ENCODE assay signal across 20 cellular contexts in genomic region chr4:122246551-122246950, GRCh38.
A peak's percentile ranks its signal among the peaks of the same experiment; 100 is the strongest.
DNase-seq lines count a peak whose midpoint lies in the region; ATAC-seq, FAIRE-seq and TF ChIP-seq lines count a peak whose summit lies in the region.
"Had no signal": no experiment of that assay in that cellular context is flagged by ENCODE, and none has a peak within 500 bp of the region (broad histone marks: within the 10 kb centered on the region; RNA-seq: fewer than 3 reads in every experiment).

No MANE protein-coding gene starts in this region.

- intact Hi-C loops in aorta (cut with DNase I): no loop called here

- no peak for FAIRE-seq in bronchial epithelial cell (lab: Jason Lieb, UNC)
- FAIRE-seq in islet of Langerhans (lab: Jason Lieb, UNC): peak; percentile 27
- FAIRE-seq: GM12878, H1 had no signal

- no peaks in the 10 kb centered on the region for H3K9me3 ChIP-seq in aorta (ENCODE audit: control insufficient read depth, low read length)
- H3K9me3 ChIP-seq: BE2C had no signal

- no peak for ATAC-seq in aorta (ENCODE audit: low FRiP score)
- no peak for ATAC-seq in GM19455 (IDR thresholded peaks at IDR 0.05; ENCODE audit: unreplicated experiment)
- ATAC-seq: GM12878 had no signal

- H3K36me3 ChIP-seq in bronchial epithelial cell (ENCODE audit: control insufficient read depth, insufficient read depth, low read length): peaks cover 2% of the 10 kb centered on the region
- no peaks in the 10 kb centered on the region for H3K36me3 ChIP-seq in aorta (ENCODE audit: control insufficient read depth in 1 of 2, insufficient read depth in 2 of 2, low read length in 1 of 2)
- H3K36me3 ChIP-seq: BE2C had no signal

- WGBS in aorta, 2 donors: 88 to 90% methylated on average over 2 of the region's 2 CpGs

- H3K4me3 ChIP-seq in LNCaP clone FGC (ENCODE audit: low read depth, low read length) (no peak overlapping the region), bronchial epithelial cell (ENCODE audit: low read depth, low read length) (no peak overlapping the region), aorta (ENCODE audit: low read length in 2 of 2) (no peak overlapping the region)
- H3K4me3 ChIP-seq: GM12878 had no signal

- no peaks in the 10 kb centered on the region for H3K4me1 ChIP-seq in aorta (ENCODE audit: control insufficient read depth in 1 of 2, insufficient read depth in 2 of 2, low read length in 2 of 2)
- H3K4me1 ChIP-seq: BE2C had no signal

- no peaks in the 10 kb centered on the region for H3K27me3 ChIP-seq in bronchial epithelial cell (ENCODE audit: control insufficient read depth, insufficient read depth, low read length)
- no peaks in the 10 kb centered on the region for H3K27me3 ChIP-seq in aorta (ENCODE audit: control insufficient read depth in 1 of 2, insufficient read depth in 2 of 2, low read length in 1 of 2)
- H3K27me3 ChIP-seq: BE2C had no signal

- DNase-seq in LNCaP clone FGC (ENCODE audit: low read depth) (peak; percentile 42), bronchial epithelial cell (ENCODE audit: low read depth) (peak; percentile 61), aorta (no peak), epidermal melanocyte (ENCODE audit: insufficient read length, low spot score) (no peak)
- DNase-seq: ACHN; BE2C; C1 segment of cervical spinal cord; CD4-positive, CD25-positive, alpha-beta regulatory T cell; CD8-positive, alpha-beta memory T cell; COR-L47; DMS 273 treated with DMSO at 0.1 percent for 48 hours; DMS53; DND-41; EL; H9 had no signal

- H3K27ac ChIP-seq in 22Rv1 (peak overlapping the region; percentile 21; the same call in 1 of the 2 replicates), aorta (ENCODE audit: low read depth in 1 of 2, low read length in 2 of 2) (no peak overlapping the region)

- TF ChIP-seq CTCF in 22Rv1 (IDR thresholded peaks at IDR 0.05): no peak
- TF ChIP-seq CTCF in LNCaP clone FGC (IDR thresholded peaks at IDR 0.05; ENCODE audit: control insufficient read depth, extremely low read depth, insufficient read depth): no peak
- no peak for TF ChIP-seq CTCF in bronchial epithelial cell (IDR thresholded peaks at IDR 0.05; ENCODE audit: insufficient read depth, low read length, severe bottlenecking)

Comparison
In these comparisons a context has a peak if more than half of its experiments do, and no peak if none do; other contexts are left out.
1. DNase-seq: peak in LNCaP clone FGC (single experiment) and bronchial epithelial cell (single experiment); none in aorta (0 of 2) and epidermal melanocyte (single experiment).